Comparison of ENCODE assay signal across 9 cellular contexts in genomic region chr22:36125434-36125833, GRCh38.
"Had no signal": no experiment of that assay in that cellular context is flagged by ENCODE, and none has a peak within 500 bp of the region (broad histone marks: within the 10 kb centered on the region; RNA-seq: fewer than 3 reads in every experiment).

No MANE protein-coding gene starts in this region.

- ATAC-seq: HCT116 had no signal

- FAIRE-seq: HTR-8/SVneo had no signal

- DNase-seq: GM23248, GOT3, H7, HFFc6, KBM-7 had no signal

- H3K4me3 ChIP-seq: GM23248, HAP-1 had no signal

- H3K36me3 ChIP-seq: HAP-1 had no signal

- H3K9ac ChIP-seq: GM23248, KMS-11 had no signal

- H3K9me3 ChIP-seq: HAP-1 had no signal

- H3K27ac ChIP-seq: GM23248, KMS-11 had no signal
